8 cellular contexts compared by ENCODE assay signal in genomic region chr17:36592711-36593321, GRCh38. TPM values are rescaled to one million over a fixed set of nuclear protein-coding genes. Genes with fewer than 3 reads are reported as not detected.
DNase-seq lines count a peak whose midpoint lies in the region; ATAC-seq and TF ChIP-seq lines count a peak whose summit lies in the region.
"Had no signal": no experiment of that assay in that cellular context is flagged by ENCODE, and none has a peak within 500 bp of the region (broad histone marks: within the 10 kb centered on the region; RNA-seq: fewer than 3 reads in every experiment).

No MANE protein-coding gene starts in this region.

- WGBS in thyroid gland, 2 donors, result 35 to 36% methylated on average over 4 of the region's 4 CpGs

- no peaks in the 10 kb centered on the region for H3K4me1 ChIP-seq in iPS-18a (ENCODE audit: control insufficient read depth, low read depth, low read length)
- peaks cover 12 to 14% of the 10 kb centered on the region in 2 donors for H3K4me1 ChIP-seq in thyroid gland

- H3K4me3 ChIP-seq in iPS-18a (ENCODE audit: low read length) (peak overlapping the region; percentile 66), thyroid gland (replicated peaks in 1 of 3) (peak overlapping the region in 1 of 3 donors; percentile 91)

- peak overlapping the region; percentile 66 for H3K4me3 Mint-ChIP-seq in activated T-helper 2 cell treated with anti-CD3 and anti-CD28 coated beads, Interferon-gamma antibody, Interleukin-2, Interleukin-4, amounts not matched to agents 10 μg/mL and 5 μg/mL and 100 μg/mL, durations not matched to agents 14 hours and 24 hours and 36 hours (ENCODE audit: low read depth)
- H3K4me3 Mint-ChIP-seq in stimulated activated memory B cell treated with anti-CD40 and anti-IgM and Interleukin-4, amounts not matched to agents 10 μg/mL and 1 μg/mL and 100 μg/mL, for 72 hours, result peak overlapping the region; percentile 82

- H3K27me3 Mint-ChIP-seq in activated T-helper 2 cell treated with anti-CD3 and anti-CD28 coated beads, Interferon-gamma antibody, Interleukin-2, Interleukin-4, amounts not matched to agents 10 μg/mL and 5 μg/mL and 100 μg/mL, durations not matched to agents 14 hours and 24 hours and 36 hours (ENCODE audit: low read depth), result peaks cover 2% of the 10 kb centered on the region
- H3K27me3 Mint-ChIP-seq in stimulated activated memory B cell treated with anti-CD40 and anti-IgM and Interleukin-4, amounts not matched to agents 10 μg/mL and 1 μg/mL and 100 μg/mL, for 72 hours, result no peaks in the 10 kb centered on the region

- intact Hi-C loops in activated T-helper 2 cell treated with anti-CD3 and anti-CD28 coated beads, Interferon-gamma antibody, Interleukin-2, Interleukin-4, amounts not matched to agents 10 μg/mL and 5 μg/mL and 100 μg/mL, durations not matched to agents 14 hours and 24 hours and 36 hours (cut with micrococcal nuclease), result no loop called here
- intact Hi-C loops in thyroid gland (cut with DNase I), result loop anchor here (5.0 kb wide), 1 partner anchor 51 kb away; the partner anchor contains the start of gene GGNBP2

- peaks cover 27% of the 10 kb centered on the region for H3K36me3 Mint-ChIP-seq in activated T-helper 2 cell treated with anti-CD3 and anti-CD28 coated beads, Interferon-gamma antibody, Interleukin-2, Interleukin-4, amounts not matched to agents 10 μg/mL and 5 μg/mL and 100 μg/mL, durations not matched to agents 14 hours and 24 hours and 36 hours (ENCODE audit: low read depth)
- H3K36me3 Mint-ChIP-seq in stimulated activated memory B cell treated with anti-CD40 and anti-IgM and Interleukin-4, amounts not matched to agents 10 μg/mL and 1 μg/mL and 100 μg/mL, for 72 hours, result peaks cover 11% of the 10 kb centered on the region

- DNase-seq in HT-29 (ENCODE audit: low spot score) (peak; percentile 60), thyroid gland (no peak)
- no peak for DNase-seq in activated T-helper 2 cell treated with anti-CD3 and anti-CD28 coated beads, Interferon-gamma antibody, Interleukin-2, Interleukin-4, amounts not matched to agents 10 μg/mL and 5 μg/mL and 100 μg/mL, durations not matched to agents 14 hours and 24 hours and 36 hours (ENCODE audit: low spot score)
- DNase-seq: activated gamma-delta T cell treated with Interleukin-2 at 50 U/mL for 16 hours had no signal

- H3K27me3 ChIP-seq in iPS-18a (ENCODE audit: control insufficient read depth, insufficient read depth, low read length) (no peaks in the 10 kb centered on the region), thyroid gland (no peaks in the 10 kb centered on the region)

- peaks cover 20% of the 10 kb centered on the region for H3K36me3 ChIP-seq in iPS-18a (ENCODE audit: control insufficient read depth, low read depth, low read length)
- peaks cover 8 to 13% of the 10 kb centered on the region in 2 donors for H3K36me3 ChIP-seq in thyroid gland

- no peak for TF ChIP-seq POLR2A in thyroid gland (IDR thresholded peaks at IDR 0.05)

- no peak overlapping the region for H3K27ac Mint-ChIP-seq in activated T-helper 2 cell treated with anti-CD3 and anti-CD28 coated beads, Interferon-gamma antibody, Interleukin-2, Interleukin-4, amounts not matched to agents 10 μg/mL and 5 μg/mL and 100 μg/mL, durations not matched to agents 14 hours and 24 hours and 36 hours
- H3K27ac Mint-ChIP-seq in stimulated activated memory B cell treated with anti-CD40 and anti-IgM and Interleukin-4, amounts not matched to agents 10 μg/mL and 1 μg/mL and 100 μg/mL, for 72 hours, result peak overlapping the region; percentile 26

- peak overlapping the region; percentile 53 for H3K9ac ChIP-seq in iPS-18a (ENCODE audit: low read length)

- TF ChIP-seq CTCF in thyroid gland (IDR thresholded peaks at IDR 0.05), result no peak

- H3K9me3 ChIP-seq in iPS-18a (ENCODE audit: control insufficient read depth, low read depth, low read length) (no peaks in the 10 kb centered on the region), thyroid gland (no peaks in the 10 kb centered on the region)

- H3K9me3 Mint-ChIP-seq in activated T-helper 2 cell treated with anti-CD3 and anti-CD28 coated beads, Interferon-gamma antibody, Interleukin-2, Interleukin-4, amounts not matched to agents 10 μg/mL and 5 μg/mL and 100 μg/mL, durations not matched to agents 14 hours and 24 hours and 36 hours, result no peaks in the 10 kb centered on the region
- H3K9me3 Mint-ChIP-seq in stimulated activated memory B cell treated with anti-CD40 and anti-IgM and Interleukin-4, amounts not matched to agents 10 μg/mL and 1 μg/mL and 100 μg/mL, for 72 hours, result no peaks in the 10 kb centered on the region

- H3K27ac ChIP-seq in iPS-18a (ENCODE audit: low read length) (no peak overlapping the region), thyroid gland (no peak overlapping the region)

- peaks cover 26% of the 10 kb centered on the region for H3K4me1 Mint-ChIP-seq in activated T-helper 2 cell treated with anti-CD3 and anti-CD28 coated beads, Interferon-gamma antibody, Interleukin-2, Interleukin-4, amounts not matched to agents 10 μg/mL and 5 μg/mL and 100 μg/mL, durations not matched to agents 14 hours and 24 hours and 36 hours (ENCODE audit: low read depth)
- peaks cover 29% of the 10 kb centered on the region for H3K4me1 Mint-ChIP-seq in stimulated activated memory B cell treated with anti-CD40 and anti-IgM and Interleukin-4, amounts not matched to agents 10 μg/mL and 1 μg/mL and 100 μg/mL, for 72 hours

- ATAC-seq in stimulated activated memory B cell treated with anti-CD40 and anti-IgM and Interleukin-4, amounts not matched to agents 10 μg/mL and 1 μg/mL and 100 μg/mL, for 72 hours, result no peak
- ATAC-seq in HG03175 (IDR thresholded peaks at IDR 0.05; ENCODE audit: unreplicated experiment), result no peak
- no peak for ATAC-seq in GM18861 (IDR thresholded peaks at IDR 0.05; ENCODE audit: unreplicated experiment)

RNA-seq across cellular contexts. Expression of gene DHRS11, which starts 1.1 kb away (rescaled TPM):
- total RNA-seq in HT-29 (2014; rRNA removed; shearing (Covaris generic)), result 124 TPM in 2 replicates
- total RNA-seq in activated T-helper 2 cell treated with anti-CD3 and anti-CD28 coated beads, Interferon-gamma antibody, Interleukin-2, Interleukin-4, amounts not matched to agents 10 μg/mL and 5 μg/mL and 100 μg/mL, durations not matched to agents 14 hours and 24 hours and 36 hours, result 12.3 and 12.4 TPM in 2 replicates
- 10 to 100 TPM; 12.3 to 28.4 (median 21.4) TPM for total RNA-seq in thyroid gland

RNA-seq across cellular contexts. Expression of gene MRM1, which starts 8.6 kb away (rescaled TPM):
- 25.6 and 28.3 TPM in 2 replicates for total RNA-seq in HT-29 (2014; rRNA removed; shearing (Covaris generic))
- total RNA-seq in activated T-helper 2 cell treated with anti-CD3 and anti-CD28 coated beads, Interferon-gamma antibody, Interleukin-2, Interleukin-4, amounts not matched to agents 10 μg/mL and 5 μg/mL and 100 μg/mL, durations not matched to agents 14 hours and 24 hours and 36 hours, result 23.2 TPM in 2 replicates
- 1 to 10 TPM; 5.8 to 9.8 (median 7.4) TPM for total RNA-seq in thyroid gland

RNA-seq across cellular contexts. Expression of gene GGNBP2, which starts 48.1 kb away (rescaled TPM):
- total RNA-seq in HT-29 (2014; rRNA removed; shearing (Covaris generic)), result 54.1 and 55.1 TPM in 2 replicates
- 82.7 and 92.5 TPM in 2 replicates for total RNA-seq in activated T-helper 2 cell treated with anti-CD3 and anti-CD28 coated beads, Interferon-gamma antibody, Interleukin-2, Interleukin-4, amounts not matched to agents 10 μg/mL and 5 μg/mL and 100 μg/mL, durations not matched to agents 14 hours and 24 hours and 36 hours
- total RNA-seq in thyroid gland, result 10 to 100 TPM; 47.3 to 74.1 (median 58.0) TPM

RNA-seq across cellular contexts. Expression of gene PIGW, which starts 58.0 kb away (rescaled TPM):
- total RNA-seq in HT-29 (2014; rRNA removed; shearing (Covaris generic)), result 25.7 and 25.9 TPM in 2 replicates
- 22.6 and 23.6 TPM in 2 replicates for total RNA-seq in activated T-helper 2 cell treated with anti-CD3 and anti-CD28 coated beads, Interferon-gamma antibody, Interleukin-2, Interleukin-4, amounts not matched to agents 10 μg/mL and 5 μg/mL and 100 μg/mL, durations not matched to agents 14 hours and 24 hours and 36 hours
- 10 to 100 TPM in 1 of 4 donors, 1 to 10 TPM in 3; 6.1 to 12.5 (median 7.1) TPM for total RNA-seq in thyroid gland

RNA-seq across cellular contexts. Expression of gene MYO19, which starts 58.1 kb away (rescaled TPM):
- total RNA-seq in HT-29 (2014; rRNA removed; shearing (Covaris generic)), result 398 and 436 TPM in 2 replicates
- total RNA-seq in activated T-helper 2 cell treated with anti-CD3 and anti-CD28 coated beads, Interferon-gamma antibody, Interleukin-2, Interleukin-4, amounts not matched to agents 10 μg/mL and 5 μg/mL and 100 μg/mL, durations not matched to agents 14 hours and 24 hours and 36 hours, result 150 and 155 TPM in 2 replicates
- total RNA-seq in thyroid gland, result 10 to 100 TPM; 45.6 to 80.0 (median 64.5) TPM
